Comparison of ENCODE assay signal across 12 cellular contexts in the genomic region with DNA sequence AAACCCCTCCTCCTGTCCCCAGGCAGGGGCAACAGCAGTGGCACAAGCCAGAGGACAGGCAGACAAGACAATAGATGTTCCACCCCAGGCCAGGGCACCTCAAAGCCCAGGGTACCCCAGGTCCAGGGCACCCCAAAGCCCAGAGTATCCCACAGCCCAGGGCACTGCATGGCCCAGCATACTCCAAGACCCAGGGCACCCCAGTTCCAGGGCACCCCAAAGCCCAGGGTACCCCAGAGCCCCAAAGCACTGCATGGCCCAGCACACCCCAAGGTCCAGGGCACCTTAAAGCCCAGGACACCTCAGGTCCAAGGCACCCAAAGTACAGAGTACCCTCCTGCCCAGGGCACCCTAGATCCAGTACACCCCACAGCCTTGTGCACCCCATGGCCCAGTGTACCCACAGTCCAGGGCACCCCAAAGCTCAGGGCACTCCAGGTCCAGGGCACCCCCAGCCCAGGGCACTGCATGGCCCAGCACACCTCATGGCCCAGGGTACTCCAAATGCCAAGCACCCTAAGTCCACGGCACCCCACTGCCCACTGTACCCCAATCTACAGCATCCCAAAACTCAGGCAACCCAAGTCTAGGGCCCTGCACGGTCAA. TPM values are rescaled to one million over a fixed set of nuclear protein-coding genes. Genes with fewer than 3 reads are reported as not detected.
DNase-seq lines count a peak whose midpoint lies in the region; ATAC-seq and TF ChIP-seq lines count a peak whose summit lies in the region.
"Had no signal": no experiment of that assay in that cellular context is flagged by ENCODE, and none has a peak within 500 bp of the region (broad histone marks: within the 10 kb centered on the region; RNA-seq: fewer than 3 reads in every experiment).

No MANE protein-coding gene starts in this region.

- no peak overlapping the region for H2BK120ac ChIP-seq in mesendoderm (ENCODE audit: low read depth, low read length)

- no peak overlapping the region for H3K27ac Mint-ChIP-seq in activated naive CD8-positive, alpha-beta T cell treated with anti-CD3 and anti-CD28 coated beads, Interleukin-2, amount 50 U/mL, for 24 hours
- no peak overlapping the region for H3K27ac Mint-ChIP-seq in activated T-helper 2 cell treated with anti-CD3 and anti-CD28 coated beads, Interferon-gamma antibody, Interleukin-2, Interleukin-4, amounts not matched to agents 10 μg/mL and 5 μg/mL and 100 μg/mL, durations not matched to agents 14 hours and 24 hours and 36 hours

- peak; percentile 19 for DNase-seq in AG04449 (ENCODE audit: low read depth, low spot score)
- DNase-seq in GM13977 (ENCODE audit: low spot score): peak; percentile 76
- no peak for DNase-seq in activated naive CD8-positive, alpha-beta T cell treated with anti-CD3 and anti-CD28 coated beads, Interleukin-2, amount 50 U/mL, for 24 hours
- DNase-seq in mesendoderm: peak; percentile 15
- no peak for DNase-seq in activated T-helper 2 cell treated with anti-CD3 and anti-CD28 coated beads, Interferon-gamma antibody, Interleukin-2, Interleukin-4, amounts not matched to agents 10 μg/mL and 5 μg/mL and 100 μg/mL, durations not matched to agents 14 hours and 24 hours and 36 hours (ENCODE audit: low spot score)
- DNase-seq: NCI-H2081 treated with DMSO at 0.1 percent for 48 hours; stimulated activated CD4-positive, alpha-beta T cell treated with anti-CD3 and anti-CD28 coated beads, Interleukin-15, amount 100 ng/mL, for 24 hours had no signal

- no peak overlapping the region for H4K8ac ChIP-seq in mesendoderm (ENCODE audit: low read depth, low read length)

- intact Hi-C loops in activated T-helper 2 cell treated with anti-CD3 and anti-CD28 coated beads, Interferon-gamma antibody, Interleukin-2, Interleukin-4, amounts not matched to agents 10 μg/mL and 5 μg/mL and 100 μg/mL, durations not matched to agents 14 hours and 24 hours and 36 hours (cut with micrococcal nuclease): no loop called here

- no peaks in the 10 kb centered on the region for H3K36me3 Mint-ChIP-seq in activated naive CD8-positive, alpha-beta T cell treated with anti-CD3 and anti-CD28 coated beads, Interleukin-2, amount 50 U/mL, for 24 hours (ENCODE audit: low read depth)
- H3K36me3 Mint-ChIP-seq in activated T-helper 2 cell treated with anti-CD3 and anti-CD28 coated beads, Interferon-gamma antibody, Interleukin-2, Interleukin-4, amounts not matched to agents 10 μg/mL and 5 μg/mL and 100 μg/mL, durations not matched to agents 14 hours and 24 hours and 36 hours (ENCODE audit: low read depth): no peaks in the 10 kb centered on the region

- H3K27me3 ChIP-seq in mesendoderm (ENCODE audit: insufficient read depth, low read length, poor library complexity): no peaks in the 10 kb centered on the region
- H3K27me3 ChIP-seq: Peyer's patch had no signal

- no CpG with 5 or more reads among the region's 2 CpGs for WGBS in mesendoderm (ENCODE audit: extremely low coverage, insufficient coverage, low lambda C conversion rate)

- ATAC-seq in activated naive CD8-positive, alpha-beta T cell treated with anti-CD3 and anti-CD28 coated beads, Interleukin-2, amount 50 U/mL, for 24 hours: peak; percentile 26
- ATAC-seq in GM19328 (IDR thresholded peaks at IDR 0.05; ENCODE audit: unreplicated experiment) (no peak), HG02981 (IDR thresholded peaks at IDR 0.05; ENCODE audit: unreplicated experiment) (no peak), HG03280 (IDR thresholded peaks at IDR 0.05; ENCODE audit: unreplicated experiment) (no peak)

- H3K23ac ChIP-seq in mesendoderm (ENCODE audit: low read length): no peak overlapping the region

- H2AK5ac ChIP-seq in mesendoderm (ENCODE audit: low read length): no peak overlapping the region

- peaks cover 7% of the 10 kb centered on the region for H3K27me3 Mint-ChIP-seq in activated naive CD8-positive, alpha-beta T cell treated with anti-CD3 and anti-CD28 coated beads, Interleukin-2, amount 50 U/mL, for 24 hours
- H3K27me3 Mint-ChIP-seq in activated T-helper 2 cell treated with anti-CD3 and anti-CD28 coated beads, Interferon-gamma antibody, Interleukin-2, Interleukin-4, amounts not matched to agents 10 μg/mL and 5 μg/mL and 100 μg/mL, durations not matched to agents 14 hours and 24 hours and 36 hours (ENCODE audit: low read depth): peaks cover 9% of the 10 kb centered on the region

- H3K4me2 ChIP-seq in mesendoderm (ENCODE audit: low read length): no peak overlapping the region
- H3K4me2 ChIP-seq: KMS-11 had no signal

- no peak overlapping the region for H3K4ac ChIP-seq in mesendoderm (ENCODE audit: low read depth, low read length)

- POLR2A ChIA-PET in AG04449 (lab: Yijun Ruan, JAX): no interaction called here

- no peaks in the 10 kb centered on the region for H3K36me3 ChIP-seq in mesendoderm (ENCODE audit: control insufficient read depth, insufficient read depth, low read length)
- H3K36me3 ChIP-seq: Peyer's patch had no signal

- H3K9ac ChIP-seq in mesendoderm (ENCODE audit: low read length): no peak overlapping the region
- H3K9ac ChIP-seq: KMS-11 had no signal

- H3K4me3 ChIP-seq in AG04449 (ENCODE audit: low read depth, low read length): no peak overlapping the region
- H3K4me3 ChIP-seq in mesendoderm (ENCODE audit: low read length): no peak overlapping the region
- H3K4me3 ChIP-seq: Peyer's patch had no signal

- no peaks in the 10 kb centered on the region for H3K4me1 ChIP-seq in mesendoderm (ENCODE audit: control insufficient read depth, low read depth, low read length)

- no peak overlapping the region for H3K4me3 Mint-ChIP-seq in activated naive CD8-positive, alpha-beta T cell treated with anti-CD3 and anti-CD28 coated beads, Interleukin-2, amount 50 U/mL, for 24 hours
- H3K4me3 Mint-ChIP-seq in activated T-helper 2 cell treated with anti-CD3 and anti-CD28 coated beads, Interferon-gamma antibody, Interleukin-2, Interleukin-4, amounts not matched to agents 10 μg/mL and 5 μg/mL and 100 μg/mL, durations not matched to agents 14 hours and 24 hours and 36 hours (ENCODE audit: low read depth): no peak overlapping the region

- in situ Hi-C loops in GM13977 (cut with MboI; ENCODE audit: low pct_unique_long_range_greater_than_20kb, low sequenced_read_pairs, unreplicated experiment): no loop called here

- H2BK15ac ChIP-seq in mesendoderm (replicated peaks; ENCODE audit: low read depth): no peak overlapping the region

- H3K79me2 ChIP-seq in mesendoderm (ENCODE audit: control insufficient read depth, insufficient read depth, low read length): no peaks in the 10 kb centered on the region

- CTCF ChIA-PET in AG04449 (lab: Yijun Ruan, JAX): no interaction called here

- H3K18ac ChIP-seq in mesendoderm (ENCODE audit: low read length): no peak overlapping the region

- H4K5ac ChIP-seq in mesendoderm (ENCODE audit: low read length): no peak overlapping the region

- H3K9me3 Mint-ChIP-seq in activated naive CD8-positive, alpha-beta T cell treated with anti-CD3 and anti-CD28 coated beads, Interleukin-2, amount 50 U/mL, for 24 hours: no peaks in the 10 kb centered on the region
- H3K9me3 Mint-ChIP-seq in activated T-helper 2 cell treated with anti-CD3 and anti-CD28 coated beads, Interferon-gamma antibody, Interleukin-2, Interleukin-4, amounts not matched to agents 10 μg/mL and 5 μg/mL and 100 μg/mL, durations not matched to agents 14 hours and 24 hours and 36 hours: no peaks in the 10 kb centered on the region

- no peaks in the 10 kb centered on the region for H3K4me1 Mint-ChIP-seq in activated naive CD8-positive, alpha-beta T cell treated with anti-CD3 and anti-CD28 coated beads, Interleukin-2, amount 50 U/mL, for 24 hours
- no peaks in the 10 kb centered on the region for H3K4me1 Mint-ChIP-seq in activated T-helper 2 cell treated with anti-CD3 and anti-CD28 coated beads, Interferon-gamma antibody, Interleukin-2, Interleukin-4, amounts not matched to agents 10 μg/mL and 5 μg/mL and 100 μg/mL, durations not matched to agents 14 hours and 24 hours and 36 hours (ENCODE audit: low read depth)

- no peak overlapping the region for H2BK5ac ChIP-seq in mesendoderm (ENCODE audit: low read length)

- no peak overlapping the region for H3K56ac ChIP-seq in mesendoderm (ENCODE audit: low read length)

- H3K27ac ChIP-seq in mesendoderm (ENCODE audit: low read depth, low read length): no peak overlapping the region
- H3K27ac ChIP-seq: KMS-11, Peyer's patch had no signal

- TF ChIP-seq CTCF in AG04449 (IDR thresholded peaks at IDR 0.05; ENCODE audit: insufficient read depth, low read length, missing control alignments): no peak
- TF ChIP-seq CTCF in GM13977 (IDR thresholded peaks at IDR 0.05; ENCODE audit: extremely low read depth, insufficient read depth, missing control alignments): no peak

- H3K79me1 ChIP-seq in mesendoderm (ENCODE audit: low read length): no peaks in the 10 kb centered on the region

RNA-seq across cellular contexts. Expression of gene JAG2, which starts 6.1 kb away (rescaled TPM):
- polyA plus RNA-seq in mesendoderm (2013, experiment 1 of 2): 0.56 TPM
- polyA plus RNA-seq in mesendoderm (2013, experiment 2 of 2): 0.73 TPM
- total RNA-seq in activated T-helper 2 cell treated with anti-CD3 and anti-CD28 coated beads, Interferon-gamma antibody, Interleukin-2, Interleukin-4, amounts not matched to agents 10 μg/mL and 5 μg/mL and 100 μg/mL, durations not matched to agents 14 hours and 24 hours and 36 hours: 2.6 and 3.2 TPM in 2 replicates

RNA-seq across cellular contexts. Expression of gene NUDT14, which starts 18.6 kb away (rescaled TPM):
- 10.5 TPM for polyA plus RNA-seq in mesendoderm (2013, experiment 1 of 2)
- polyA plus RNA-seq in mesendoderm (2013, experiment 2 of 2): 10.4 TPM
- 7.7 and 10.4 TPM in 2 replicates for total RNA-seq in activated T-helper 2 cell treated with anti-CD3 and anti-CD28 coated beads, Interferon-gamma antibody, Interleukin-2, Interleukin-4, amounts not matched to agents 10 μg/mL and 5 μg/mL and 100 μg/mL, durations not matched to agents 14 hours and 24 hours and 36 hours

Comparison
In these comparisons a context has a peak if more than half of its experiments do, and no peak if none do; other contexts are left out.
1. DNase-seq: peak in AG04449 (single experiment), GM13977 (single experiment) and mesendoderm (single experiment); none in activated naive CD8-positive, alpha-beta T cell treated with anti-CD3 and anti-CD28 coated beads, Interleukin-2, amount 50 U/mL, for 24 hours (single experiment) and activated T-helper 2 cell treated with anti-CD3 and anti-CD28 coated beads, Interferon-gamma antibody, Interleukin-2, Interleukin-4, amounts not matched to agents 10 μg/mL and 5 μg/mL and 100 μg/mL, durations not matched to agents 14 hours and 24 hours and 36 hours (single experiment).